ENCODE assay signal across 22 cellular contexts in genomic region chr10:68305889-68306288, GRCh38.
"Had no signal": no experiment of that assay in that cellular context is flagged by ENCODE, and none has a peak within 500 bp of the region (broad histone marks: within the 10 kb centered on the region; RNA-seq: fewer than 3 reads in every experiment).

No MANE protein-coding gene starts in this region.

- H3K4me3 Mint-ChIP-seq: activated CD8-positive, alpha-beta T cell treated with anti-CD3 and anti-CD28 coated beads for 36 hours; activated T-cell treated with anti-CD3 and anti-CD28 coated beads, Interleukin-2, amount 50 U/mL, for 4 hours; stimulated activated naive B cell treated with anti-CD40 and anti-IgM and Interleukin-4, amounts not matched to agents 10 μg/mL and 1 μg/mL and 100 μg/mL, for 72 hours; T-helper 17 cell had no signal

- H3K9me3 ChIP-seq: tibial nerve had no signal

- H3K9ac ChIP-seq: parathyroid adenoma had no signal

- H3K36me3 Mint-ChIP-seq: activated naive CD4-positive, alpha-beta T cell treated with anti-CD3 and anti-CD28 coated beads, Interleukin-2, amount 50 U/mL, for 72 hours; brain; naive thymus-derived CD4-positive, alpha-beta T cell; stimulated activated naive B cell treated with anti-CD40 and anti-IgM and Interleukin-4, amounts not matched to agents 10 μg/mL and 1 μg/mL and 100 μg/mL, for 72 hours had no signal

- H3K27ac Mint-ChIP-seq: activated CD8-positive, alpha-beta T cell treated with anti-CD3 and anti-CD28 coated beads for 36 hours; activated naive CD4-positive, alpha-beta T cell treated with anti-CD3 and anti-CD28 coated beads, Interleukin-2, amount 50 U/mL, for 72 hours; naive thymus-derived CD4-positive, alpha-beta T cell; stimulated activated naive B cell treated with anti-CD40 and anti-IgM and Interleukin-4, amounts not matched to agents 10 μg/mL and 1 μg/mL and 100 μg/mL, for 72 hours; T-helper 17 cell had no signal

- H3K4me1 ChIP-seq: foreskin keratinocyte had no signal

- DNase-seq: activated CD4-positive, alpha-beta T cell treated with anti-CD3 and anti-CD28 coated beads for 4 hours; activated CD8-positive, alpha-beta T cell treated with anti-CD3 and anti-CD28 coated beads for 36 hours; activated effector memory CD4-positive, alpha-beta T cell treated with anti-CD3 and anti-CD28 coated beads, Interleukin-2, amount 50 U/mL, for 16 hours; activated T-cell treated with anti-CD3 and anti-CD28 coated beads, Interleukin-2, amount 50 U/mL, for 4 hours; amniotic stem cell; central memory CD4-positive, alpha-beta T cell; effector memory CD4-positive, alpha-beta T cell; foreskin keratinocyte; head of caudate nucleus; left colon; midbrain; naive thymus-derived CD4-positive, alpha-beta T cell; retina; stimulated activated CD4-positive, alpha-beta T cell treated with anti-CD3 and anti-CD28 coated beads, Interleukin-15, amount 100 ng/mL, for 24 hours; stimulated activated CD4-positive, alpha-beta T cell treated with anti-CD3 and anti-CD28 coated beads, Interleukin-4, amount 100 ng/mL, for 1 hour; stimulated activated naive B cell treated with anti-CD40 and anti-IgM and Interleukin-4, amounts not matched to agents 10 μg/mL and 1 μg/mL and 100 μg/mL, for 72 hours; T-helper 17 cell had no signal

- H3K4me3 ChIP-seq: lung had no signal

- ATAC-seq: activated CD8-positive, alpha-beta T cell treated with anti-CD3 and anti-CD28 coated beads for 36 hours; activated naive CD4-positive, alpha-beta T cell treated with anti-CD3 and anti-CD28 coated beads, Interleukin-2, amount 50 U/mL, for 72 hours; activated T-cell treated with anti-CD3 and anti-CD28 coated beads, Interleukin-2, amount 50 U/mL, for 4 hours; foreskin keratinocyte; naive thymus-derived CD4-positive, alpha-beta T cell; stimulated activated naive B cell treated with anti-CD40 and anti-IgM and Interleukin-4, amounts not matched to agents 10 μg/mL and 1 μg/mL and 100 μg/mL, for 72 hours; T-helper 17 cell had no signal

- H3K36me3 ChIP-seq: tibial nerve had no signal

- H3K79me2 ChIP-seq: parathyroid adenoma had no signal

- H3K27me3 ChIP-seq: foreskin keratinocyte, tibial nerve had no signal

- H2AFZ ChIP-seq: parathyroid adenoma had no signal

- H3K27me3 Mint-ChIP-seq: activated CD8-positive, alpha-beta T cell treated with anti-CD3 and anti-CD28 coated beads for 36 hours; brain; naive thymus-derived CD4-positive, alpha-beta T cell; stimulated activated naive B cell treated with anti-CD40 and anti-IgM and Interleukin-4, amounts not matched to agents 10 μg/mL and 1 μg/mL and 100 μg/mL, for 72 hours; T-helper 17 cell had no signal

- H3K27ac ChIP-seq: foreskin keratinocyte, parathyroid adenoma, tibial nerve had no signal

- H3K9me3 Mint-ChIP-seq: activated CD8-positive, alpha-beta T cell treated with anti-CD3 and anti-CD28 coated beads for 36 hours; activated naive CD4-positive, alpha-beta T cell treated with anti-CD3 and anti-CD28 coated beads, Interleukin-2, amount 50 U/mL, for 72 hours; activated T-cell treated with anti-CD3 and anti-CD28 coated beads, Interleukin-2, amount 50 U/mL, for 4 hours; brain; naive thymus-derived CD4-positive, alpha-beta T cell; stimulated activated naive B cell treated with anti-CD40 and anti-IgM and Interleukin-4, amounts not matched to agents 10 μg/mL and 1 μg/mL and 100 μg/mL, for 72 hours had no signal
